ENCODE assay signal across 8 cellular contexts in genomic region chr3:50260027-50260941, GRCh38. TPM values are rescaled to one million over a fixed set of nuclear protein-coding genes. Genes with fewer than 3 reads are reported as not detected.
DNase-seq lines count a peak whose midpoint lies in the region; ATAC-seq and TF ChIP-seq lines count a peak whose summit lies in the region.

No MANE protein-coding gene starts in this region.

- DNase-seq in 8988T (peak; percentile 100), NCI-H345 (lab: John Stamatoyannopoulos, UW) (peak; percentile 82), choroid plexus epithelial cell (ENCODE audit: low read depth) (peak; percentile 90), left colon (peak; percentile 89 to 94)
- peak; percentile 78 to 83 for DNase-seq in activated CD4-positive, alpha-beta T cell treated with anti-CD3 and anti-CD28 coated beads for 24 hours (ENCODE audit: low read depth in 2 of 2)
- DNase-seq in stimulated activated CD4-positive, alpha-beta T cell treated with anti-CD3 and anti-CD28 coated beads, Interleukin-1b, Interleukin-23, amount 100 ng/mL, for 4 hours (ENCODE audit: low read depth in 2 of 2), result peak; percentile 64 to 85

- intact Hi-C loops in left colon (cut with DNase I, micrococcal nuclease), result no loop called here

- peak overlapping the region; percentile 60 for H3K4me3 ChIP-seq in choroid plexus epithelial cell (ENCODE audit: low read depth, low read length)

- ATAC-seq in GM18502 (IDR thresholded peaks at IDR 0.05; ENCODE audit: poor library complexity, unreplicated experiment) (peak; percentile 83), HG02970 (IDR thresholded peaks at IDR 0.05; ENCODE audit: low FRiP score, unreplicated experiment) (peak; percentile 81), left colon (peak; percentile 87)

- TF ChIP-seq CTCF in choroid plexus epithelial cell (conservative IDR thresholded peaks at IDR 0.05; ENCODE audit: low read depth, low read length), result peak; percentile 58

RNA-seq across cellular contexts. Expression of gene SEMA3B, which starts 8.7 kb away (rescaled TPM):
- total RNA-seq in left colon, result 100 to 1,000 TPM in 1 of 2 donors, 10 to 100 TPM in 1; 56.8 to 116 TPM

RNA-seq across cellular contexts. Expression of gene LSMEM2, which starts 18.6 kb away (rescaled TPM):
- total RNA-seq in left colon, result not detected

RNA-seq across cellular contexts. Expression of gene GNAI2, which starts 24.3 kb away (rescaled TPM):
- total RNA-seq in left colon, result 10 to 100 TPM; 46.1 to 81.3 TPM

RNA-seq across cellular contexts. Expression of gene IFRD2, which starts 31.9 kb away (rescaled TPM):
- total RNA-seq in left colon, result 10 to 100 TPM; 48.8 to 68.6 TPM

RNA-seq across cellular contexts. Expression of gene HYAL3, which starts 38.9 kb away (rescaled TPM):
- total RNA-seq in left colon, result 1 to 10 TPM; 2.2 to 2.8 TPM

Comparison
In these comparisons a context has a peak if more than half of its experiments do, and no peak if none do; other contexts are left out.
1. Peak in every context shown above with its lines: DNase-seq, ATAC-seq and H3K4me3 ChIP-seq.